In the genomic region with DNA sequence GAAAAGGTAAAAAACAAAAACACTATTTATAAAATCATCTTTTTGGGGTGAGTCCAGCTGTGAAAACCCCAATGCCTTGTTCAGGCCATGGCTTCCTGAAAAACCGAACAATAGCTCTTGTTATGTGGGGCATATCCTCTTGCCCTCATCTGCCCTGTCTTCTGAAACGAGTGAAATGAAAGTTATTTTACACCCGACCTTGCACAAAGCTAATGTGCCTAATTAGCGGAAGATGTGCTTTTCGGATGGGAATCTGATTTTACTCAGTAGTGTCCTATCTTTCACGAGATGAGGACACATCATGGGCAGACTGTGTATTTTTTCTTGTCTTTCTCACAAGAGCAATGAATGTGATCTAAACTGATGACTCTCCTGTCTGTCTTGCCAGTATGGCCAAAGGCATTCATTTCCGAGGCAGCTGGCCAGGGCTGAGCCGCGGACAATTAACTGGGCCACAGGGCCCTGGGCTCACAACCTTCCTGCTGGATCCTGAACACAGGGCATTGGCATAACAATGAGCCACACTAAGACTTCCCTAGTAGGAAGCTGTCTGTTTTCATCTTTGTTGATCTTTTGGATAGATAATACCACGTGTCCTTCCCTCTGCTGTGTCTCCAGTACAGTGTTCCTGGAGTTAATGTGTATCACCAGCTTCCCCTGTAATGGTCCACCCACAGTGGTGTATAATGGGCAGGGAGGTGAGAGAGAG, we compare ENCODE assay signal across 10 cellular contexts.
DNase-seq lines count a peak whose midpoint lies in the region; ATAC-seq and TF ChIP-seq lines count a peak whose summit lies in the region.
"Had no signal": no experiment of that assay in that cellular context is flagged by ENCODE, and none has a peak within 500 bp of the region (broad histone marks: within the 10 kb centered on the region; RNA-seq: fewer than 3 reads in every experiment).

No MANE protein-coding gene starts in this region.

- DNase-seq in EL (peak; percentile 77), fibroblast of lung (ENCODE audit: low read depth in 2 of 2) (peak; percentile 64 to 82), neural progenitor cell (ENCODE audit: low spot score) (peak; percentile 79), ovary (no peak)
- DNase-seq: naive B cell had no signal

- H3K4me1 Mint-ChIP-seq in neural progenitor cell: peaks cover 49% of the 10 kb centered on the region

- peak overlapping the region; percentile 9 for H3K27ac Mint-ChIP-seq in neural progenitor cell

- no peak for TF ChIP-seq CTCF in OCI-LY1 (IDR thresholded peaks at IDR 0.05; ENCODE audit: low read length)
- no peak for TF ChIP-seq CTCF in fibroblast of lung (conservative IDR thresholded peaks at IDR 0.05 in 1 of 2, IDR thresholded peaks at IDR 0.05 in 1 of 2; ENCODE audit: low read depth in 1 of 2, low read length in 2 of 2)
- no peak for TF ChIP-seq CTCF in neural progenitor cell (IDR thresholded peaks at IDR 0.05)
- TF ChIP-seq CTCF in ovary (IDR thresholded peaks at IDR 0.05): no peak

- H3K4me1 ChIP-seq in OCI-LY1 (ENCODE audit: insufficient read depth, low read length, severe bottlenecking) (peaks cover 32% of the 10 kb centered on the region), fibroblast of lung (ENCODE audit: control insufficient read depth, extremely low read depth, insufficient read depth, low read length) (peaks cover 5% of the 10 kb centered on the region), neural progenitor cell (peaks cover 31% of the 10 kb centered on the region), ovary (ENCODE audit: insufficient read depth) (peaks cover 3% of the 10 kb centered on the region)

- no peak overlapping the region for H3K9ac ChIP-seq in OCI-LY1 (ENCODE audit: low read length)
- H3K9ac ChIP-seq in fibroblast of lung (ENCODE audit: insufficient read depth, low read length): no peak overlapping the region
- H3K9ac ChIP-seq in neural progenitor cell: no peak overlapping the region

- no peak overlapping the region for H3K4me3 Mint-ChIP-seq in neural progenitor cell
- H3K4me3 Mint-ChIP-seq: naive B cell had no signal

- H3K27me3 ChIP-seq in OCI-LY1 (ENCODE audit: insufficient read depth, low read length) (no peaks in the 10 kb centered on the region), fibroblast of lung (ENCODE audit: control insufficient read depth, insufficient read depth, low read length) (no peaks in the 10 kb centered on the region), neural progenitor cell (peaks cover 30% of the 10 kb centered on the region), ovary (no peaks in the 10 kb centered on the region)

- no peaks in the 10 kb centered on the region for H3K9me3 Mint-ChIP-seq in neural progenitor cell
- H3K9me3 Mint-ChIP-seq: naive B cell had no signal

- no peak for TF ChIP-seq EP300 in ovary (IDR thresholded peaks at IDR 0.05)

- H3K4me3 ChIP-seq in OCI-LY1 (ENCODE audit: low read depth, low read length, poor library complexity, severe bottlenecking): no peak overlapping the region
- no peak overlapping the region for H3K4me3 ChIP-seq in fibroblast of lung (replicated peaks in 1 of 4; ENCODE audit: control extremely low read depth in 1 of 4, insufficient read depth in 1 of 4, low read depth in 3 of 4, low read length in 4 of 4)
- no peak overlapping the region for H3K4me3 ChIP-seq in neural progenitor cell
- H3K4me3 ChIP-seq in ovary: no peak overlapping the region
- H3K4me3 ChIP-seq: K562 had no signal

- H3K79me2 ChIP-seq in OCI-LY1 (ENCODE audit: insufficient read depth, low read length) (no peaks in the 10 kb centered on the region), fibroblast of lung (ENCODE audit: control insufficient read depth, insufficient read depth, low read length) (no peaks in the 10 kb centered on the region), neural progenitor cell (ENCODE audit: low read depth) (no peaks in the 10 kb centered on the region)

- no peak for TF ChIP-seq POLR2A in ovary (IDR thresholded peaks at IDR 0.05)

- H3K9me2 ChIP-seq in OCI-LY1 (ENCODE audit: low read depth, low read length): no peaks in the 10 kb centered on the region

- no peak for ATAC-seq in HG03175 (IDR thresholded peaks at IDR 0.05; ENCODE audit: unreplicated experiment)
- no peak for ATAC-seq in GM19467 (IDR thresholded peaks at IDR 0.05; ENCODE audit: unreplicated experiment)
- ATAC-seq in HG03442 (IDR thresholded peaks at IDR 0.05; ENCODE audit: unreplicated experiment): no peak
- ATAC-seq: K562 had no signal

- no peaks in the 10 kb centered on the region for H3K9me3 ChIP-seq in OCI-LY1 (ENCODE audit: low read length)
- no peaks in the 10 kb centered on the region for H3K9me3 ChIP-seq in fibroblast of lung (ENCODE audit: control insufficient read depth, insufficient read depth, low read depth, low read length)
- no peaks in the 10 kb centered on the region for H3K9me3 ChIP-seq in neural progenitor cell (ENCODE audit: low read depth)
- no peaks in the 10 kb centered on the region for H3K9me3 ChIP-seq in ovary

- H2AFZ ChIP-seq in OCI-LY1 (ENCODE audit: low read length) (no peak overlapping the region), fibroblast of lung (ENCODE audit: low read length) (no peak overlapping the region), neural progenitor cell (replicated peaks) (no peak overlapping the region)

- H3K36me3 ChIP-seq in OCI-LY1 (ENCODE audit: insufficient read depth, low read length): no peaks in the 10 kb centered on the region
- H3K36me3 ChIP-seq in fibroblast of lung (ENCODE audit: control insufficient read depth, insufficient read depth, low read length): no peaks in the 10 kb centered on the region
- no peaks in the 10 kb centered on the region for H3K36me3 ChIP-seq in neural progenitor cell
- no peaks in the 10 kb centered on the region for H3K36me3 ChIP-seq in ovary

- WGBS in ovary, 3 donors: 54 to 59% (median 58%) methylated on average over 10 of the region's 10 CpGs

- H3K4me2 ChIP-seq in OCI-LY1 (ENCODE audit: low read length) (no peak overlapping the region), fibroblast of lung (ENCODE audit: extremely low read depth, insufficient read depth, low read length) (no peak overlapping the region), neural progenitor cell (peak overlapping the region; percentile 65)

- H3K27me3 Mint-ChIP-seq in neural progenitor cell (ENCODE audit: insufficient read depth, low read depth): peaks cover 4% of the 10 kb centered on the region
- H3K27me3 Mint-ChIP-seq: naive B cell had no signal

- H3K27ac ChIP-seq in OCI-LY1 (ENCODE audit: low read depth, low read length, poor library complexity, severe bottlenecking) (peak overlapping the region; percentile 59), fibroblast of lung (ENCODE audit: insufficient read depth, low read length) (no peak overlapping the region), neural progenitor cell (no peak overlapping the region), ovary (no peak overlapping the region)

- no peaks in the 10 kb centered on the region for H3K36me3 Mint-ChIP-seq in neural progenitor cell
- H3K36me3 Mint-ChIP-seq: naive B cell had no signal

- no peaks in the 10 kb centered on the region; the same call in 1 of the 2 replicates for H3F3A ChIP-seq in OCI-LY1 (ENCODE audit: insufficient read depth, low read length)
- H3F3A ChIP-seq in neural progenitor cell (ENCODE audit: low read depth): peaks cover 30% of the 10 kb centered on the region

- intact Hi-C loops in ovary (cut with DNase I): no loop called here

- H4K20me1 ChIP-seq in OCI-LY1 (ENCODE audit: insufficient read depth, low read length): no peaks in the 10 kb centered on the region
- no peaks in the 10 kb centered on the region for H4K20me1 ChIP-seq in fibroblast of lung (ENCODE audit: control insufficient read depth, extremely low read depth, insufficient read depth, low read length)
- peaks cover 28% of the 10 kb centered on the region for H4K20me1 ChIP-seq in neural progenitor cell (ENCODE audit: low read depth)

Comparison
In these comparisons a context has a peak if more than half of its experiments do, and no peak if none do; other contexts are left out.
1. DNase-seq: peak in EL (single experiment), fibroblast of lung (2 of 2) and neural progenitor cell (single experiment); none in ovary (0 of 5).